ENCODE assay signal across 8 cellular contexts in the genomic region with DNA sequence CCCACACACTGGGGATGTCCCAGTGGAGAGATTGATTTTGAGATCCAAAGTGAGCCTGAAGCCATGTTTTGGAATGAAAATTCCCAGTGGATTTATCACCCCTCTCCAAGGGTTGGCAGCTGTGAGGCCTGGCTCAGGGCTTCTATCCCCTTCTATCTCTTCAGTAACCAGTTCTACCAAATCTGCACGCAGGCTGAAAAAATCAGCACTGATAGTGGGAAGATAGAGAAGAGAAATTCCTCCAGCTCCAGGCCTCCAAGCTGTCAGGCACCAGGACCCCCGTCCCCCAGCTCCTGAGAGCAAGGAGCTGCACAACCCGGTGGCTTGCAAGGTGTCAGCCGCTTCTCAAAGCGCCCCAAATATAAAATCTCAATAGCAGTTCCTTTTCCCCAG. TPM values are rescaled to one million over a fixed set of nuclear protein-coding genes. Genes with fewer than 3 reads are reported as not detected.
DNase-seq lines count a peak whose midpoint lies in the region; ATAC-seq and TF ChIP-seq lines count a peak whose summit lies in the region.

No MANE protein-coding gene starts in this region.

- TF ChIP-seq CTCF in right atrium auricular region (IDR thresholded peaks at IDR 0.05) (no peak), brain (conservative IDR thresholded peaks at IDR 0.05) (no peak), mesothelial cell of epicardium (IDR thresholded peaks at IDR 0.05; ENCODE audit: unreplicated experiment) (no peak)

- H3K9me3 ChIP-seq in right atrium auricular region (no peaks in the 10 kb centered on the region), aorta (ENCODE audit: control insufficient read depth, low read length) (no peaks in the 10 kb centered on the region)

- ATAC-seq in aorta (ENCODE audit: low FRiP score), result no peak
- ATAC-seq in HG03378 (IDR thresholded peaks at IDR 0.05; ENCODE audit: unreplicated experiment), result no peak

- intact Hi-C loops in cardiac septum (cut with DNase I) (loop anchor here (2.0 to 5.0 kb wide), 2 partner anchors 52 to 54 kb away; a partner anchor contains a TSS), aorta (cut with DNase I) (loop anchor here in 1 of 2 donors (5.0 kb wide), 1 partner anchor 56 kb away; a partner anchor contains a TSS)

- H3K4me1 Mint-ChIP-seq in brain, result peaks cover 59% of the 10 kb centered on the region
- H3K4me1 Mint-ChIP-seq in mesothelial cell of epicardium, result peaks cover 19% of the 10 kb centered on the region

- peak overlapping the region; percentile 89 to 96 (median 94) for H3K4me3 Mint-ChIP-seq in brain
- peak overlapping the region; percentile 87 for H3K4me3 Mint-ChIP-seq in mesothelial cell of epicardium

- WGBS in aorta, 2 donors, result 16 to 17% methylated on average over 5 of the region's 5 CpGs

- no peaks in the 10 kb centered on the region for H3K36me3 ChIP-seq in right atrium auricular region
- no peaks in the 10 kb centered on the region for H3K36me3 ChIP-seq in aorta (ENCODE audit: control insufficient read depth in 1 of 2, insufficient read depth in 2 of 2, low read length in 1 of 2)

- H3K9me3 Mint-ChIP-seq in brain (peaks cover 0 to 3% (median 0%) of the 10 kb centered on the region in 5 experiments), mesothelial cell of epicardium (no peaks in the 10 kb centered on the region)

- DNase-seq in right atrium auricular region (ENCODE audit: low spot score) (no peak), cardiac septum (ENCODE audit: low spot score) (no peak), mesothelial cell of epicardium (ENCODE audit: low spot score in 2 of 2, unreplicated experiment in 2 of 2) (no peak), aorta (no peak), KG1 (lab: John Stamatoyannopoulos, UW) (no peak), NCI-H524 treated with DMSO at 0.1 percent for 48 hours (lab: John Stamatoyannopoulos, UW) (no peak)

- H3K36me3 Mint-ChIP-seq in brain (peaks cover 23% of the 10 kb centered on the region), mesothelial cell of epicardium (peaks cover 3% of the 10 kb centered on the region)

- no peaks in the 10 kb centered on the region for H3K27me3 ChIP-seq in right atrium auricular region
- no peaks in the 10 kb centered on the region for H3K27me3 ChIP-seq in aorta (ENCODE audit: control insufficient read depth in 1 of 2, insufficient read depth in 2 of 2, low read length in 1 of 2)

- H3K4me1 ChIP-seq in right atrium auricular region, result peaks cover 0 to 52% of the 10 kb centered on the region in 2 donors
- peaks cover 0 to 5% of the 10 kb centered on the region in 2 donors for H3K4me1 ChIP-seq in aorta (ENCODE audit: control insufficient read depth in 1 of 2, insufficient read depth in 2 of 2, low read length in 2 of 2)

- peak overlapping the region; percentile 91 to 98 (median 95) for H3K27ac Mint-ChIP-seq in brain
- H3K27ac Mint-ChIP-seq in mesothelial cell of epicardium, result peak overlapping the region; percentile 92

- H3K27ac ChIP-seq in right atrium auricular region, result peak overlapping the region; percentile 85 to 93
- peak overlapping the region in 1 of 2 donors; percentile 90 for H3K27ac ChIP-seq in aorta (ENCODE audit: low read depth in 1 of 2, low read length in 2 of 2)

- peaks cover 8% of the 10 kb centered on the region for H3K27me3 Mint-ChIP-seq in brain
- no peaks in the 10 kb centered on the region for H3K27me3 Mint-ChIP-seq in mesothelial cell of epicardium (ENCODE audit: low read depth)

- H3K4me3 ChIP-seq in right atrium auricular region, result peak overlapping the region; percentile 82 to 97
- H3K4me3 ChIP-seq in aorta (ENCODE audit: low read length in 2 of 2), result peak overlapping the region; percentile 80 to 96

RNA-seq across cellular contexts. Expression of a gene that starts 1.0 kb away (rescaled TPM):
- total RNA-seq in right atrium auricular region (10 to 100 TPM; 52.8 to 57.7 TPM), cardiac septum (80.4 TPM), mesothelial cell of epicardium (74.4 to 85.4 TPM (median 79.4 TPM) in 3 replicates), aorta (100 to 1,000 TPM in 1 of 2 donors, 10 to 100 TPM in 1; 99.1 to 108 TPM)
- polyA plus RNA-seq in brain (ENCODE audit: insufficient read depth, low read depth, low replicate concordance) (183 TPM), aorta (10 to 100 TPM; 51.8 to 58.3 TPM)

RNA-seq across cellular contexts. Expression of a gene that starts 6.4 kb away (rescaled TPM):
- 1 to 10 TPM; 2.5 to 3.9 TPM for total RNA-seq in right atrium auricular region
- 3.0 TPM for total RNA-seq in cardiac septum
- 34.5 TPM for polyA plus RNA-seq in brain (ENCODE audit: insufficient read depth, low read depth, low replicate concordance)
- total RNA-seq in mesothelial cell of epicardium, result 10.3 to 12.4 TPM (median 12.1 TPM) in 3 replicates
- total RNA-seq in aorta, result 1 to 10 TPM; 4.3 to 6.1 TPM
- 1 to 10 TPM in 1 of 2 donors, under 1 TPM in 1; 0.75 to 2.7 TPM for polyA plus RNA-seq in aorta

RNA-seq across cellular contexts. Expression of a gene that starts 41.7 kb away (rescaled TPM):
- total RNA-seq in right atrium auricular region (10 to 100 TPM; 32.0 to 51.4 TPM), cardiac septum (31.3 TPM), mesothelial cell of epicardium (37.4 to 43.4 TPM (median 38.4 TPM) in 3 replicates), aorta (10 to 100 TPM; 17.1 to 20.0 TPM)
- polyA plus RNA-seq in brain (ENCODE audit: insufficient read depth, low read depth, low replicate concordance) (91.1 TPM), aorta (10 to 100 TPM; 16.7 to 21.5 TPM)

RNA-seq across cellular contexts. Expression of a gene that starts 53.9 kb away (rescaled TPM):
- total RNA-seq in right atrium auricular region, result 10 to 100 TPM; 26.5 to 30.0 TPM
- 18.6 TPM for total RNA-seq in cardiac septum
- 32.3 TPM for polyA plus RNA-seq in brain (ENCODE audit: insufficient read depth, low read depth, low replicate concordance)
- 36.3 to 37.9 TPM (median 37.7 TPM) in 3 replicates for total RNA-seq in mesothelial cell of epicardium
- total RNA-seq in aorta, result 10 to 100 TPM; 18.4 to 18.7 TPM
- polyA plus RNA-seq in aorta, result 1 to 10 TPM; 3.6 to 4.6 TPM

RNA-seq across cellular contexts. Expression of a gene that starts 54.8 kb away (rescaled TPM):
- 10 to 100 TPM; 19.6 to 35.7 TPM for total RNA-seq in right atrium auricular region
- 20.4 TPM for total RNA-seq in cardiac septum
- 43.1 TPM for polyA plus RNA-seq in brain (ENCODE audit: insufficient read depth, low read depth, low replicate concordance)
- 60.1 to 69.3 TPM (median 60.3 TPM) in 3 replicates for total RNA-seq in mesothelial cell of epicardium
- total RNA-seq in aorta, result 10 to 100 TPM; 30.5 to 47.0 TPM
- 10 to 100 TPM; 10.1 to 29.4 TPM for polyA plus RNA-seq in aorta
